In the genomic region with DNA sequence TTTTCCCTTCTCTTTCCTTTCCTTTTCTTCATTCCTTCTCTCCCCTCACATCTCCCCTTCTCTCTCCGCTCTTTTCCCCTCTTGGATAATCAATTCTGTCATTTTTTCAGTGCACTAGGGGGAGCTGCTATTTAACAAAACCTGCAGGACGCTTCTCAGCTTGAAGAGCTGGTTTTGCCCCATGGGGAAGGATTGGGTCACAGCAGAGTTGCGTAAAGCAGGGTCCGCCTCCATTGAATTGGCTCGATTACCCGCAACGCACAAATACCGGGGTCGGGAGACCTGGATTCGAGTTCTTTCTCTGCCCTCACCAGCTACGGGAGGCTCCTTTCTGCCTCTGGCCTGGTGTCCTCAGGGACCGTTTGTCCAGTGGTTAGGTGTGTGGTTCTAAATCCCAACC, we compare ENCODE assay signal across 9 cellular contexts. TPM values are rescaled to one million over a fixed set of nuclear protein-coding genes. Genes with fewer than 3 reads are reported as not detected.
A peak's percentile ranks its signal among the peaks of the same experiment; 100 is the strongest.
DNase-seq lines count a peak whose midpoint lies in the region; ATAC-seq and TF ChIP-seq lines count a peak whose summit lies in the region.
"Had no signal": no experiment of that assay in that cellular context is flagged by ENCODE, and none has a peak within 500 bp of the region (broad histone marks: within the 10 kb centered on the region; RNA-seq: fewer than 3 reads in every experiment).

No MANE protein-coding gene starts in this region.

- CTCF ChIA-PET in CD8-positive, alpha-beta memory T cell (lab: Charles Lee): no interaction called here

- H3K4me3 ChIP-seq in RWPE2 (ENCODE audit: severe bottlenecking) (no peak overlapping the region), heart left ventricle (no peak overlapping the region), gastrocnemius medialis (no peak overlapping the region)
- H3K4me3 ChIP-seq in CD8-positive, alpha-beta memory T cell (ENCODE audit: low read length): no peak overlapping the region

- 34 to 48% (median 39%) methylated on average over 12 of the region's 12 CpGs for WGBS in heart left ventricle, 4 donors

- H3K9me3 ChIP-seq in RWPE2 (ENCODE audit: severe bottlenecking): no peaks in the 10 kb centered on the region
- H3K9me3 ChIP-seq in heart left ventricle: no peaks in the 10 kb centered on the region
- H3K9me3 ChIP-seq in gastrocnemius medialis: no peaks in the 10 kb centered on the region
- no peaks in the 10 kb centered on the region for H3K9me3 ChIP-seq in CD8-positive, alpha-beta memory T cell (ENCODE audit: low read length)

- POLR2A ChIA-PET in CD8-positive, alpha-beta memory T cell (lab: Charles Lee): no interaction called here

- ATAC-seq in Right ventricle myocardium inferior: peak; percentile 43
- ATAC-seq in RWPE2 (ENCODE audit: low read depth): peak; percentile 85
- ATAC-seq in heart left ventricle: peak in 3 of 4 donors; percentile 19 to 38 (median 35)
- no peak for ATAC-seq in gastrocnemius medialis
- no peak for ATAC-seq in HG03442 (IDR thresholded peaks at IDR 0.05; ENCODE audit: unreplicated experiment)
- ATAC-seq in GM18870 (IDR thresholded peaks at IDR 0.05; ENCODE audit: unreplicated experiment): no peak

- peaks cover 0 to 3% (median 0%) of the 10 kb centered on the region in 5 donors for H3K9me3 Mint-ChIP-seq in CD8-positive, alpha-beta memory T cell

- TF ChIP-seq POLR2A in heart left ventricle (IDR thresholded peaks at IDR 0.05) (no peak), gastrocnemius medialis (IDR thresholded peaks at IDR 0.05) (no peak)

- TF ChIP-seq CTCF in RWPE2 (IDR thresholded peaks at IDR 0.05; ENCODE audit: poor library complexity, severe bottlenecking): peak; percentile 85
- TF ChIP-seq CTCF in heart left ventricle (IDR thresholded peaks at IDR 0.05): peak in 11 of 12 donors; percentile 6 to 35 (median 25)
- no peak for TF ChIP-seq CTCF in gastrocnemius medialis (IDR thresholded peaks at IDR 0.05 in 4 of 5, conservative IDR thresholded peaks at IDR 0.05 in 1 of 5)

- H3K27me3 ChIP-seq in RWPE2 (ENCODE audit: insufficient read depth, poor library complexity, severe bottlenecking) (peaks cover 3% of the 10 kb centered on the region), heart left ventricle (peaks cover 0 to 15% (median 0%) of the 10 kb centered on the region in 9 donors), gastrocnemius medialis (peaks cover 2 to 8% (median 6%) of the 10 kb centered on the region in 3 donors)
- H3K27me3 ChIP-seq in CD8-positive, alpha-beta memory T cell (ENCODE audit: insufficient read depth, low read length, poor library complexity, severe bottlenecking): peaks cover 6% of the 10 kb centered on the region

- H3K4me1 Mint-ChIP-seq in CD8-positive, alpha-beta memory T cell: no peaks in the 10 kb centered on the region

- no peaks in the 10 kb centered on the region for H3K36me3 ChIP-seq in RWPE2 (ENCODE audit: low read depth)
- no peaks in the 10 kb centered on the region for H3K36me3 ChIP-seq in heart left ventricle
- no peaks in the 10 kb centered on the region for H3K36me3 ChIP-seq in gastrocnemius medialis
- H3K36me3 ChIP-seq in CD8-positive, alpha-beta memory T cell (ENCODE audit: insufficient read depth, low read length): no peaks in the 10 kb centered on the region

- no peaks in the 10 kb centered on the region for H3K4me1 ChIP-seq in RWPE2 (ENCODE audit: insufficient read depth, poor library complexity, severe bottlenecking)
- peaks cover 0 to 16% (median 10%) of the 10 kb centered on the region in 12 donors for H3K4me1 ChIP-seq in heart left ventricle
- H3K4me1 ChIP-seq in gastrocnemius medialis: no peaks in the 10 kb centered on the region
- H3K4me1 ChIP-seq in CD8-positive, alpha-beta memory T cell (ENCODE audit: insufficient read depth, low read length): no peaks in the 10 kb centered on the region

- no peak overlapping the region for H3K4me3 Mint-ChIP-seq in CD8-positive, alpha-beta memory T cell

- no peaks in the 10 kb centered on the region for H3K36me3 Mint-ChIP-seq in CD8-positive, alpha-beta memory T cell

- H3K27me3 Mint-ChIP-seq in CD8-positive, alpha-beta memory T cell: peaks cover 25 to 52% of the 10 kb centered on the region in 2 donors

- H3K27ac ChIP-seq in RWPE2 (ENCODE audit: poor library complexity, severe bottlenecking) (no peak overlapping the region), heart left ventricle (no peak overlapping the region), gastrocnemius medialis (no peak overlapping the region)
- H3K27ac ChIP-seq in CD8-positive, alpha-beta memory T cell (ENCODE audit: low read depth, low read length): no peak overlapping the region

- no peak overlapping the region for H3K27ac Mint-ChIP-seq in CD8-positive, alpha-beta memory T cell

- DNase-seq in Right ventricle myocardium inferior (ENCODE audit: missing footprints) (no peak), cardiac septum (ENCODE audit: low spot score) (no peak), RWPE2 (ENCODE audit: low spot score) (no peak), heart left ventricle (no peak), gastrocnemius medialis (no peak)
- no peak for DNase-seq in CD8-positive, alpha-beta memory T cell

- in situ Hi-C loops in gastrocnemius medialis (cut with MboI; ENCODE audit: low sequenced_read_pairs in 4 of 4): no loop called here

- intact Hi-C loops in Right ventricle myocardium inferior (cut with DNase I): loop anchor here (2.0 to 5.0 kb wide), 2 partner anchors 71 to 258 kb away; no protein-coding TSS in a partner anchor
- intact Hi-C loops in cardiac septum (cut with DNase I): loop anchor here (5.0 kb wide), 1 partner anchor 256 kb away; no protein-coding TSS in a partner anchor
- intact Hi-C loops in heart left ventricle (cut with DNase I): loop anchor here in 3 of 10 donors (2.0 to 10.0 kb wide), 4 partner anchors 254 to 296 kb away; no protein-coding TSS in a partner anchor
- intact Hi-C loops in gastrocnemius medialis (cut with DNase I; ENCODE audit: low total_unique reads): no loop called here

RNA-seq across cellular contexts. Expression of a gene that starts 42.1 kb away (rescaled TPM):
- total RNA-seq in Right ventricle myocardium inferior: not detected
- total RNA-seq in cardiac septum: not detected
- total RNA-seq in heart left ventricle: not detected
- under 1 TPM; 0.07 to 0.19 TPM for polyA plus RNA-seq in heart left ventricle
- under 1 TPM in 2 of 4 donors, not detected in 2; 0.22 to 0.25 TPM for total RNA-seq in gastrocnemius medialis
- not detected for total RNA-seq in CD8-positive, alpha-beta memory T cell
- polyA plus RNA-seq in CD8-positive, alpha-beta memory T cell: not detected
- total RNA-seq: T-helper 2 cell treated with Interferon-gamma antibody and Interleukin-4, amounts not matched to agents 100 ng/mL and 5 ng/mL, for 36 hours had no signal

Comparison
In these comparisons a context has a peak if more than half of its experiments do, and no peak if none do; other contexts are left out.
1. ATAC-seq: peak in Right ventricle myocardium inferior (single experiment), RWPE2 (single experiment) and heart left ventricle (3 of 4); none in gastrocnemius medialis (0 of 2), HG03442 (single experiment) and GM18870 (single experiment).
2. CTCF ChIP-seq: peak in RWPE2 (single experiment) and heart left ventricle (11 of 12); none in gastrocnemius medialis (0 of 5).